ENCODE assay signal across 16 cellular contexts in the genomic region with DNA sequence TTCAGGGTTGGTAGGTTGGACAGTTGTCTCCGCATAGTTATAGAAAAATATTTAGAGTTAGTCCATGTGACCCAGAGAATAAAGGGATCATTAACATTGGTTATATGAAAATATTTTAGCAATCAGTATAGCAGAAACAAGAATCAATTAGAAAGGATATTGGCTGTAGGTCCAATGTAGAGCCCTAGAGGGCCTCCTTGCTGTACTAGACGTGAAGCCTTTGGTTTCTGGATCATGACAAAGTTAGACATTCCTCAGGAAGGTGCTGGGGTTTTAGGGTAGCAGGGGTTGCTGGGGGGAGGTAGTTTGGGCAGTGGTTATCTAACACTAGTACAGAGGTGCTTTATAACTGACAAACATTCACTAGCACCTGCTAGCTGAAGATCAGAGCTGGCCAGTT. TPM values are rescaled to one million over a fixed set of nuclear protein-coding genes. Genes with fewer than 3 reads are reported as not detected.
DNase-seq lines count a peak whose midpoint lies in the region; ATAC-seq and TF ChIP-seq lines count a peak whose summit lies in the region.
"Had no signal": no experiment of that assay in that cellular context is flagged by ENCODE, and none has a peak within 500 bp of the region (broad histone marks: within the 10 kb centered on the region; RNA-seq: fewer than 3 reads in every experiment).

No MANE protein-coding gene starts in this region.

- H2BK120ac ChIP-seq in H9 (ENCODE audit: low read depth, low read length, poor library complexity, severe bottlenecking): no peak overlapping the region

- no peak overlapping the region for H3K4me3 Mint-ChIP-seq in H9

- H3K36me3 ChIP-seq in WERI-Rb-1: no peaks in the 10 kb centered on the region
- no peaks in the 10 kb centered on the region for H3K36me3 ChIP-seq in gastrocnemius medialis

- TF ChIP-seq CTCF in AG09309 (IDR thresholded peaks at IDR 0.05; ENCODE audit: control insufficient read depth, insufficient read depth, low read depth, low read length, missing control alignments) (peak; percentile 27), H9 (conservative IDR thresholded peaks at IDR 0.05) (peak; percentile 60), WERI-Rb-1 (IDR thresholded peaks at IDR 0.05; ENCODE audit: low read depth, low read length) (peak; percentile 54), gastrocnemius medialis (IDR thresholded peaks at IDR 0.05 in 4 of 5, conservative IDR thresholded peaks at IDR 0.05 in 1 of 5) (no peak), GM13977 (IDR thresholded peaks at IDR 0.05; ENCODE audit: extremely low read depth, insufficient read depth, missing control alignments) (no peak)

- TF ChIP-seq POLR2A in gastrocnemius medialis (IDR thresholded peaks at IDR 0.05): no peak

- H4K8ac ChIP-seq in H9 (replicated peaks; ENCODE audit: insufficient read length, low read depth, low read length): no peak overlapping the region

- no peak overlapping the region for H3K27ac Mint-ChIP-seq in H9

- no peaks in the 10 kb centered on the region for H3K79me2 ChIP-seq in H9 (ENCODE audit: insufficient read depth, low read length)

- H3K27ac ChIP-seq in H9 (ENCODE audit: insufficient read length, low read depth, low read length) (no peak overlapping the region), WERI-Rb-1 (no peak overlapping the region), gastrocnemius medialis (no peak overlapping the region)
- H3K27ac ChIP-seq: dorsolateral prefrontal cortex had no signal

- H3K4me1 ChIP-seq in H9 (ENCODE audit: insufficient read depth, low read length) (no peaks in the 10 kb centered on the region), gastrocnemius medialis (no peaks in the 10 kb centered on the region)

- H3K14ac ChIP-seq in H9 (ENCODE audit: insufficient read depth, low read length): no peak overlapping the region

- no peak overlapping the region for H2BK12ac ChIP-seq in H9 (ENCODE audit: insufficient read length, low read depth, low read length)

- no peak overlapping the region for H3K23ac ChIP-seq in H9 (ENCODE audit: insufficient read length, low read depth, low read length)

- in situ Hi-C loops in gastrocnemius medialis (cut with MboI; ENCODE audit: low sequenced_read_pairs in 4 of 4) (loop anchor here in 1 of 4 donors (10.0 to 25.0 kb wide), 3 partner anchors 57 to 291 kb away; no protein-coding TSS in a partner anchor), GM13977 (cut with MboI; ENCODE audit: low pct_unique_long_range_greater_than_20kb, low sequenced_read_pairs, unreplicated experiment) (no loop called here)

- ATAC-seq in gastrocnemius medialis (no peak), HG03139 (IDR thresholded peaks at IDR 0.05; ENCODE audit: unreplicated experiment) (no peak)

- H3K27me3 ChIP-seq in H9 (ENCODE audit: insufficient read depth, low read length) (no peaks in the 10 kb centered on the region), WERI-Rb-1 (ENCODE audit: insufficient read depth, low read depth, severe bottlenecking) (no peaks in the 10 kb centered on the region), gastrocnemius medialis (no peaks in the 10 kb centered on the region)

- no peak overlapping the region for H2AK5ac ChIP-seq in H9 (ENCODE audit: insufficient read length, low read length)

- no peak overlapping the region for H2AFZ ChIP-seq in H9 (ENCODE audit: low read length)

- no peaks in the 10 kb centered on the region for H3K9me3 Mint-ChIP-seq in H9

- no peak overlapping the region for H3K9ac ChIP-seq in H9 (ENCODE audit: extremely low read depth, insufficient read length, low read length)

- no peak overlapping the region for H3K4me2 ChIP-seq in H9 (ENCODE audit: insufficient read depth, insufficient read length, low read length)

- no peaks in the 10 kb centered on the region for H3K79me1 ChIP-seq in H9 (ENCODE audit: insufficient read depth, low read depth, low read length, poor library complexity, severe bottlenecking)

- intact Hi-C loops in gastrocnemius medialis (cut with DNase I; ENCODE audit: low total_unique reads): no loop called here

- no peaks in the 10 kb centered on the region for H3K27me3 Mint-ChIP-seq in H9 (ENCODE audit: low read depth)

- no peak overlapping the region for H4K5ac ChIP-seq in H9 (ENCODE audit: insufficient read length, low read depth, low read length)

- no peak overlapping the region for H3K56ac ChIP-seq in H9 (ENCODE audit: insufficient read length, low read depth, low read length)

- H3K23me2 ChIP-seq in H9 (ENCODE audit: insufficient read length, low read depth, low read length, poor library complexity, severe bottlenecking): no peaks in the 10 kb centered on the region

- H3K4ac ChIP-seq in H9 (ENCODE audit: low read depth, low read length): no peak overlapping the region

- no peak overlapping the region for H2BK5ac ChIP-seq in H9 (ENCODE audit: insufficient read length, low read length)

- H2BK20ac ChIP-seq in H9 (ENCODE audit: low read depth, low read length, poor library complexity, severe bottlenecking): no peak overlapping the region

- no peak overlapping the region for H4K91ac ChIP-seq in H9 (ENCODE audit: insufficient read length, low read depth, low read length)

- DNase-seq in AG09309 (ENCODE audit: low read depth) (no peak), H9 (no peak), WERI-Rb-1 (peak; percentile 12), iris pigment epithelial cell (ENCODE audit: low read depth) (peak; percentile 14), gastrocnemius medialis (no peak), GM13977 (ENCODE audit: low spot score) (no peak), midbrain (lab: John Stamatoyannopoulos, UW) (no peak)
- DNase-seq: activated effector memory CD4-positive, alpha-beta T cell treated with anti-CD3 and anti-CD28 coated beads, Interleukin-2, amount 50 U/mL, for 16 hours; anterior cingulate cortex; DMS153; dorsolateral prefrontal cortex; NCI-H1092 treated with DMSO at 0.1 percent for 48 hours; posterior cingulate gyrus; stimulated activated CD4-positive, alpha-beta T cell treated with anti-CD3 and anti-CD28 coated beads, Interleukin-12 subunit alpha, Interleukin-12 subunit beta, amount 100 ng/mL, for 4 hours had no signal

- no peak overlapping the region for H2BK15ac ChIP-seq in H9 (ENCODE audit: low read depth, low read length)

- H4K20me1 ChIP-seq in H9 (ENCODE audit: control insufficient read depth, insufficient read depth, insufficient read length): no peaks in the 10 kb centered on the region

- H3K36me3 Mint-ChIP-seq in H9 (ENCODE audit: insufficient read depth in 1 of 3, low read depth in 3 of 3): no peaks in the 10 kb centered on the region

- H3K18ac ChIP-seq in H9 (ENCODE audit: insufficient read length, low read depth, low read length): no peak overlapping the region

- H3K4me1 Mint-ChIP-seq in H9: no peaks in the 10 kb centered on the region

- no peak overlapping the region for H3T11ph ChIP-seq in H9 (ENCODE audit: low read length)

- no peaks in the 10 kb centered on the region for H3K9me3 ChIP-seq in H9 (ENCODE audit: control insufficient read depth, low read depth, low read length)
- peaks cover under 1% of the 10 kb centered on the region for H3K9me3 ChIP-seq in WERI-Rb-1 (ENCODE audit: severe bottlenecking)
- no peaks in the 10 kb centered on the region for H3K9me3 ChIP-seq in gastrocnemius medialis

- H3K4me3 ChIP-seq in AG09309 (ENCODE audit: control insufficient read depth, low read depth, low read length) (no peak overlapping the region), WERI-Rb-1 (ENCODE audit: low read depth, low read length) (no peak overlapping the region), gastrocnemius medialis (no peak overlapping the region)
- H3K4me3 ChIP-seq: dorsolateral prefrontal cortex had no signal

- WGBS in H9 (ENCODE audit: extremely low coverage, insufficient read length, low lambda C conversion rate): no CpG with 5 or more reads among the region's 2 CpGs

RNA-seq across cellular contexts. Expression of gene ANKFN1, which starts 31.6 kb away (rescaled TPM):
- not detected in 2 replicates for total RNA-seq in H9 (2021)
- under 1 TPM in 2 of 4 donors, not detected in 2; 0.16 to 0.27 TPM for total RNA-seq in gastrocnemius medialis
- total RNA-seq: activated CD8-positive, alpha-beta memory T cell treated with anti-CD3 and anti-CD28 coated beads for 36 hours had no signal

Comparison
In these comparisons a context has a peak if more than half of its experiments do, and no peak if none do; other contexts are left out.
1. DNase-seq: peak in WERI-Rb-1 (single experiment) and iris pigment epithelial cell (single experiment); none in AG09309 (single experiment), H9 (single experiment), gastrocnemius medialis (0 of 2), GM13977 (single experiment) and midbrain (single experiment).
2. CTCF ChIP-seq: peak in AG09309 (single experiment), H9 (single experiment) and WERI-Rb-1 (single experiment); none in gastrocnemius medialis (0 of 5) and GM13977 (single experiment).